ENCODE assay signal across 15 cellular contexts in the genomic region with DNA sequence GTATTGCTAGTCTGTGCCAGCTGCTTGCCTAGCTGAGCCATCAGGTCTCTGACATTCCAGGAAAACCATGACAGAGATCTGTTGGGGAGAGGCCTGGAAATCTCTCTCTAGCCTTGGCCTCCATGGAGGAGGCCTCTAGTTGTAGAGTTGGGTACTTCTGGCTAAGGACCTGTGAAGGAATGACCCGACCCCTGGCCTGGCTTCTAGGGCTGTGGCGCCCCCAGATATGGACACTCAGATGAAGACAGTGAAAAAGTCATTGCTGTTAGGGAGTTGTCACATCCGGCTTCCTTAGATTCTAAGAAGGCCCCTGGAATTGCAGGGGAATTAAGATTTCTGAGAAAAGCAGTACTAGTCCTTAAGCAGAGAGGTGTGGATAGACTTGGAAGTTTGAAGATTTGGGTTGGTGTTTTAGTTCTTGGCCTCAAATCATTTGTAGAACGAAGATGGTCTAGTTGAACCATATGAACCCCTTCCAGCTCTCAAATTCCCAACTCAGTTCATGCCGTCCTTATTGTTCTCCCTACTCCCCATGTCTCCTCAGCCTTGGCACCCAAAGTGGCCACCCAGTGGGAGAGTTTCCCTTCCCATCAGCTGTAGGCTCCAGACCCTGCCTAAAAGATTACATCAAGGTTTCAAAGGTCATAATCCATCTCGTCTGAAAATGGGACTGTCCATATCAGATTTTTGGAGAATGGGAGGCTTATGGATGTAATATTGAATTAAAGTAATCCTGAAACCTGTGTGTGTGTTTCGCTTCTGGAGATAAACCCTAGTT. TPM values are rescaled to one million over a fixed set of nuclear protein-coding genes. Genes with fewer than 3 reads are reported as not detected.
DNase-seq lines count a peak whose midpoint lies in the region; ATAC-seq, FAIRE-seq and TF ChIP-seq lines count a peak whose summit lies in the region.
"Had no signal": no experiment of that assay in that cellular context is flagged by ENCODE, and none has a peak within 500 bp of the region (broad histone marks: within the 10 kb centered on the region; RNA-seq: fewer than 3 reads in every experiment).

No MANE protein-coding gene starts in this region.

- peak; percentile 89 for FAIRE-seq in H54 (lab: Jason Lieb, UNC)

- peaks cover 39 to 58% of the 10 kb centered on the region in 2 donors for H3K4me1 Mint-ChIP-seq in stimulated activated naive B cell treated with anti-CD40 and anti-IgM and Interleukin-4, amounts not matched to agents 10 μg/mL and 1 μg/mL and 100 μg/mL, for 72 hours
- peaks cover 16% of the 10 kb centered on the region for H3K4me1 Mint-ChIP-seq in activated T-helper 17 cell treated with anti-CD3 and anti-CD28 coated beads, Interleukin-2, amount 50 U/mL, for 72 hours
- peaks cover 26 to 32% of the 10 kb centered on the region in 2 donors for H3K4me1 Mint-ChIP-seq in natural killer cell treated with Interleukin-12 subunit alpha and Interleukin-12 subunit beta and Interleukin-15 and Interleukin-18, amount 100 ng/mL, for 72 hours (ENCODE audit: low read depth in 2 of 2)

- no peaks in the 10 kb centered on the region for H3K27me3 Mint-ChIP-seq in stimulated activated naive B cell treated with anti-CD40 and anti-IgM and Interleukin-4, amounts not matched to agents 10 μg/mL and 1 μg/mL and 100 μg/mL, for 72 hours
- H3K27me3 Mint-ChIP-seq in activated T-helper 17 cell treated with anti-CD3 and anti-CD28 coated beads, Interleukin-2, amount 50 U/mL, for 72 hours, result peaks cover 55% of the 10 kb centered on the region
- H3K27me3 Mint-ChIP-seq in natural killer cell treated with Interleukin-12 subunit alpha and Interleukin-12 subunit beta and Interleukin-15 and Interleukin-18, amount 100 ng/mL, for 72 hours, result peaks cover 38 to 42% of the 10 kb centered on the region in 2 donors

- no peaks in the 10 kb centered on the region for H3K9me3 ChIP-seq in iPS-15b (ENCODE audit: control insufficient read depth, insufficient read depth, low read length)
- H3K9me3 ChIP-seq in esophagus squamous epithelium, result no peaks in the 10 kb centered on the region

- H3K27me3 ChIP-seq in iPS-15b (ENCODE audit: control insufficient read depth, insufficient read depth, low read length), result peaks cover 97% of the 10 kb centered on the region
- H3K27me3 ChIP-seq in esophagus squamous epithelium, result peaks cover 0 to 94% (median 0%) of the 10 kb centered on the region in 4 donors

- no peak for ATAC-seq in stimulated activated naive B cell treated with anti-CD40 and anti-IgM and Interleukin-4, amounts not matched to agents 10 μg/mL and 1 μg/mL and 100 μg/mL, for 72 hours (replicated peaks)
- no peak for ATAC-seq in activated T-helper 17 cell treated with anti-CD3 and anti-CD28 coated beads, Interleukin-2, amount 50 U/mL, for 72 hours (replicated peaks)
- ATAC-seq in natural killer cell treated with Interleukin-12 subunit alpha and Interleukin-12 subunit beta and Interleukin-15 and Interleukin-18, amount 100 ng/mL, for 72 hours, result no peak
- ATAC-seq: stimulated activated naive CD8-positive, alpha-beta T cell treated with anti-CD3 and anti-CD28 coated beads, Interleukin-15, amount 100 ng/mL, for 72 hours had no signal

- TF ChIP-seq POLR2A in H54 (IDR thresholded peaks at IDR 0.05; ENCODE audit: low read depth, low read length), result no peak
- no peak for TF ChIP-seq POLR2A in esophagus squamous epithelium (IDR thresholded peaks at IDR 0.05)

- DNase-seq in H54 (ENCODE audit: insufficient read length, low spot score) (peak; percentile 47), esophagus squamous epithelium (lab: John Stamatoyannopoulos, UW) (no peak), NCI-H1694 treated with DMSO at 0.1 percent for 48 hours (lab: John Stamatoyannopoulos, UW) (no peak)
- DNase-seq in stimulated activated naive B cell treated with anti-CD40 and anti-IgM and Interleukin-4, amounts not matched to agents 10 μg/mL and 1 μg/mL and 100 μg/mL, for 72 hours, result no peak
- no peak for DNase-seq in natural killer cell treated with Interleukin-12 subunit alpha and Interleukin-12 subunit beta and Interleukin-15 and Interleukin-18, amount 100 ng/mL, for 72 hours (ENCODE audit: low spot score)
- DNase-seq: activated CD4-positive, alpha-beta T cell treated with anti-CD3 and anti-CD28 coated beads for 48 hours; midbrain; NCI-H2171; stimulated activated naive CD8-positive, alpha-beta T cell treated with anti-CD3 and anti-CD28 coated beads, Interleukin-15, amount 100 ng/mL, for 72 hours; SW 1271 had no signal

- peak overlapping the region in 1 of 4 donors; percentile 12 for H3K27ac ChIP-seq in esophagus squamous epithelium

- TF ChIP-seq CTCF in WI38 (IDR thresholded peaks at IDR 0.05; ENCODE audit: low read depth, low read length) (no peak), esophagus squamous epithelium (IDR thresholded peaks at IDR 0.05) (no peak)

- peak overlapping the region; percentile 79 for H3K27ac Mint-ChIP-seq in stimulated activated naive B cell treated with anti-CD40 and anti-IgM and Interleukin-4, amounts not matched to agents 10 μg/mL and 1 μg/mL and 100 μg/mL, for 72 hours
- H3K27ac Mint-ChIP-seq in activated T-helper 17 cell treated with anti-CD3 and anti-CD28 coated beads, Interleukin-2, amount 50 U/mL, for 72 hours, result no peak overlapping the region
- no peak overlapping the region for H3K27ac Mint-ChIP-seq in natural killer cell treated with Interleukin-12 subunit alpha and Interleukin-12 subunit beta and Interleukin-15 and Interleukin-18, amount 100 ng/mL, for 72 hours
- H3K27ac Mint-ChIP-seq: activated T-helper 2 cell treated with anti-CD3 and anti-CD28 coated beads, Interferon-gamma antibody, Interleukin-2, Interleukin-4, amounts not matched to agents 10 μg/mL and 5 μg/mL and 100 μg/mL, durations not matched to agents 14 hours and 24 hours and 36 hours; brain; stimulated activated naive CD8-positive, alpha-beta T cell treated with anti-CD3 and anti-CD28 coated beads, Interleukin-15, amount 100 ng/mL, for 72 hours had no signal

- H3K36me3 ChIP-seq in iPS-15b (ENCODE audit: control insufficient read depth, insufficient read depth, low read length), result no peaks in the 10 kb centered on the region
- H3K36me3 ChIP-seq in esophagus squamous epithelium, result no peaks in the 10 kb centered on the region

- H3K9me3 Mint-ChIP-seq in stimulated activated naive B cell treated with anti-CD40 and anti-IgM and Interleukin-4, amounts not matched to agents 10 μg/mL and 1 μg/mL and 100 μg/mL, for 72 hours, result no peaks in the 10 kb centered on the region
- H3K9me3 Mint-ChIP-seq in activated T-helper 17 cell treated with anti-CD3 and anti-CD28 coated beads, Interleukin-2, amount 50 U/mL, for 72 hours, result no peaks in the 10 kb centered on the region
- no peaks in the 10 kb centered on the region for H3K9me3 Mint-ChIP-seq in natural killer cell treated with Interleukin-12 subunit alpha and Interleukin-12 subunit beta and Interleukin-15 and Interleukin-18, amount 100 ng/mL, for 72 hours
- H3K9me3 Mint-ChIP-seq: activated T-helper 2 cell treated with anti-CD3 and anti-CD28 coated beads, Interferon-gamma antibody, Interleukin-2, Interleukin-4, amounts not matched to agents 10 μg/mL and 5 μg/mL and 100 μg/mL, durations not matched to agents 14 hours and 24 hours and 36 hours; stimulated activated naive CD8-positive, alpha-beta T cell treated with anti-CD3 and anti-CD28 coated beads, Interleukin-15, amount 100 ng/mL, for 72 hours had no signal

- no peak overlapping the region for H3K9ac ChIP-seq in iPS-15b (ENCODE audit: low read depth, low read length)

- peaks cover 5 to 19% of the 10 kb centered on the region in 2 donors for H3K36me3 Mint-ChIP-seq in stimulated activated naive B cell treated with anti-CD40 and anti-IgM and Interleukin-4, amounts not matched to agents 10 μg/mL and 1 μg/mL and 100 μg/mL, for 72 hours
- peaks cover 4% of the 10 kb centered on the region for H3K36me3 Mint-ChIP-seq in activated T-helper 17 cell treated with anti-CD3 and anti-CD28 coated beads, Interleukin-2, amount 50 U/mL, for 72 hours (ENCODE audit: low read depth)
- H3K36me3 Mint-ChIP-seq in natural killer cell treated with Interleukin-12 subunit alpha and Interleukin-12 subunit beta and Interleukin-15 and Interleukin-18, amount 100 ng/mL, for 72 hours, result peaks cover 6% of the 10 kb centered on the region
- H3K36me3 Mint-ChIP-seq: brain had no signal

- intact Hi-C loops in esophagus squamous epithelium (cut with DNase I), result loop anchor here (10.0 kb wide), 1 partner anchor 138 kb away; no protein-coding TSS in a partner anchor

- WGBS in esophagus squamous epithelium, 2 donors, result 80 to 83% methylated on average over 6 to 7 of the region's 7 CpGs

- H3K4me1 ChIP-seq in iPS-15b (ENCODE audit: control insufficient read depth, insufficient read depth, low read length), result peaks cover 10% of the 10 kb centered on the region
- H3K4me1 ChIP-seq in esophagus squamous epithelium, result peaks cover 0 to 45% (median 2%) of the 10 kb centered on the region in 3 donors

- H3K4me3 ChIP-seq in WI38 (ENCODE audit: low read depth, low read length) (peak overlapping the region; percentile 36; the same call in 1 of the 2 replicates), iPS-15b (ENCODE audit: low read depth, low read length) (peak overlapping the region; percentile 37), esophagus squamous epithelium (no peak overlapping the region)

- no peak overlapping the region for H3K4me3 Mint-ChIP-seq in stimulated activated naive B cell treated with anti-CD40 and anti-IgM and Interleukin-4, amounts not matched to agents 10 μg/mL and 1 μg/mL and 100 μg/mL, for 72 hours
- no peak overlapping the region for H3K4me3 Mint-ChIP-seq in activated T-helper 17 cell treated with anti-CD3 and anti-CD28 coated beads, Interleukin-2, amount 50 U/mL, for 72 hours
- no peak overlapping the region for H3K4me3 Mint-ChIP-seq in natural killer cell treated with Interleukin-12 subunit alpha and Interleukin-12 subunit beta and Interleukin-15 and Interleukin-18, amount 100 ng/mL, for 72 hours
- H3K4me3 Mint-ChIP-seq: stimulated activated naive CD8-positive, alpha-beta T cell treated with anti-CD3 and anti-CD28 coated beads, Interleukin-15, amount 100 ng/mL, for 72 hours had no signal

RNA-seq across cellular contexts. Expression of a gene that starts 7.0 kb away (rescaled TPM):
- total RNA-seq in activated T-helper 17 cell treated with anti-CD3 and anti-CD28 coated beads, Interleukin-2, amount 50 U/mL, for 72 hours, result 1 to 10 TPM in 1 of 2 donors, under 1 TPM in 1; 0.53 to 1.9 TPM
- total RNA-seq in natural killer cell treated with Interleukin-12 subunit alpha and Interleukin-12 subunit beta and Interleukin-15 and Interleukin-18, amount 100 ng/mL, for 72 hours, result 1 to 10 TPM in 1 of 2 donors, under 1 TPM in 1; 0.33 to 1.8 TPM
- total RNA-seq in esophagus squamous epithelium, result 1 to 10 TPM in 3 of 4 donors, not detected in 1; 1.6 to 4.2 (median 3.2) TPM

Comparison
In these comparisons a context has a peak if more than half of its experiments do, and no peak if none do; other contexts are left out.
1. H3K4me3 ChIP-seq: peak in WI38 (single experiment) and iPS-15b (single experiment); none in esophagus squamous epithelium (0 of 4).